16 cellular contexts compared by ENCODE assay signal in genomic region chr2:175931751-175932295, GRCh38.
DNase-seq lines count a peak whose midpoint lies in the region; ATAC-seq and TF ChIP-seq lines count a peak whose summit lies in the region.
"Had no signal": no experiment of that assay in that cellular context is flagged by ENCODE, and none has a peak within 500 bp of the region (broad histone marks: within the 10 kb centered on the region; RNA-seq: fewer than 3 reads in every experiment).

No MANE protein-coding gene starts in this region.

- H3K36me3 ChIP-seq in skeletal muscle satellite cell (ENCODE audit: insufficient read depth, low read length): no peaks in the 10 kb centered on the region

- TF ChIP-seq CTCF in foreskin fibroblast (IDR thresholded peaks at IDR 0.05; ENCODE audit: low read depth, low read length): no peak

- DNase-seq in GM04503 (ENCODE audit: low read depth): peak; percentile 87
- DNase-seq in amniotic epithelial cell (ENCODE audit: low read depth): peak; percentile 89
- DNase-seq in foreskin fibroblast: peak; percentile 71 to 82
- DNase-seq in NCI-H1436 (lab: John Stamatoyannopoulos, UW): no peak
- DNase-seq: activated CD8-positive, alpha-beta T cell treated with anti-CD3 and anti-CD28 coated beads for 36 hours; cortex of kidney; left colon; NCI-H1694 treated with DMSO at 0.1 percent for 48 hours; NCI-H226; stimulated activated CD4-positive, alpha-beta T cell treated with anti-CD3 and anti-CD28 coated beads, Interleukin-12 subunit alpha, Interleukin-12 subunit beta, amount 100 ng/mL, for 4 hours had no signal

- ATAC-seq in HG03432 (IDR thresholded peaks at IDR 0.05; ENCODE audit: unreplicated experiment) (no peak), HG03520 (IDR thresholded peaks at IDR 0.05; ENCODE audit: unreplicated experiment) (no peak), HG03439 (IDR thresholded peaks at IDR 0.05; ENCODE audit: unreplicated experiment) (no peak)
- ATAC-seq: activated CD8-positive, alpha-beta T cell treated with anti-CD3 and anti-CD28 coated beads for 36 hours; GM23338; left colon; Right ventricle myocardium inferior had no signal

- no peaks in the 10 kb centered on the region for H3K9me3 ChIP-seq in skeletal muscle satellite cell (replicated peaks; ENCODE audit: low read length)

- peak overlapping the region; percentile 61 for H3K9ac ChIP-seq in skeletal muscle satellite cell (ENCODE audit: low read depth, low read length)

- H3K4me3 ChIP-seq in foreskin fibroblast (ENCODE audit: low read depth in 1 of 2, low read length in 2 of 2) (no peak overlapping the region), skeletal muscle satellite cell (ENCODE audit: low read length) (no peak overlapping the region)
- H3K4me3 ChIP-seq: GM23338 had no signal

- peaks cover 28% of the 10 kb centered on the region for H3K4me1 ChIP-seq in skeletal muscle satellite cell (ENCODE audit: control insufficient read depth, insufficient read depth, low read length)

- no peaks in the 10 kb centered on the region for H3K27me3 ChIP-seq in skeletal muscle satellite cell (ENCODE audit: control insufficient read depth, insufficient read depth, low read length)

- H3K4me2 ChIP-seq in skeletal muscle satellite cell (ENCODE audit: low read length): peak overlapping the region; percentile 60
- H3K4me2 ChIP-seq: GM23338 had no signal
